In genomic region chr9:13970018-13970417, GRCh38 we compare ENCODE assay signal across 2 cellular contexts.
TF ChIP-seq lines count a peak whose summit lies in the region.

No MANE protein-coding gene starts in this region.

TF ChIP-seq in IMR-90, 13 proteins besides CTCF, POLR2A, EP300 and RAD21:
- TF ChIP-seq ELK1 (IDR thresholded peaks at IDR 0.05; ENCODE audit: borderline replicate concordance, low read depth, low read length) (no peak), RCOR1 (IDR thresholded peaks at IDR 0.05; ENCODE audit: insufficient replicate concordance, low read length) (no peak), MAFK (IDR thresholded peaks at IDR 0.05; ENCODE audit: low read depth, low read length) (peak; percentile 29; the same call in 1 of the 2 replicates), FOS (IDR thresholded peaks at IDR 0.05; ENCODE audit: low read depth, low read length) (no peak), NFE2L2 (IDR thresholded peaks at IDR 0.05; ENCODE audit: low read depth, low read length) (peak; percentile 77), MXI1 (IDR thresholded peaks at IDR 0.05; ENCODE audit: borderline replicate concordance, low read depth, low read length) (no peak), BHLHE40 (IDR thresholded peaks at IDR 0.05; ENCODE audit: low read depth, low read length) (no peak), RFX5 (IDR thresholded peaks at IDR 0.05; ENCODE audit: low read depth, low read length) (no peak), CHD1 (IDR thresholded peaks at IDR 0.05; ENCODE audit: low read depth, low read length) (no peak), SMC3 (IDR thresholded peaks at IDR 0.05; ENCODE audit: low read depth, low read length) (no peak), CEBPB (IDR thresholded peaks at IDR 0.05; ENCODE audit: low read depth, low read length) (no peak), USF2 (IDR thresholded peaks at IDR 0.05; ENCODE audit: low read depth, low read length) (no peak), MAZ (IDR thresholded peaks at IDR 0.05; ENCODE audit: borderline replicate concordance, low read depth, low read length) (no peak)

TF ChIP-seq in SK-N-SH, 30 proteins besides CTCF, POLR2A, EP300 and RAD21:
- TF ChIP-seq TCF12 (IDR thresholded peaks at IDR 0.05), result peak; percentile 54; the same call in 1 of the 2 replicates
- no peak for TF ChIP-seq IRF3 (IDR thresholded peaks at IDR 0.05; ENCODE audit: low read depth, low read length)
- TF ChIP-seq NRF1 (IDR thresholded peaks at IDR 0.05; ENCODE audit: low read depth, low read length), result no peak
- TF ChIP-seq PBX3 (IDR thresholded peaks at IDR 0.05), result peak; percentile 33; the same call in 1 of the 2 replicates
- no peak for TF ChIP-seq NFIC (IDR thresholded peaks at IDR 0.05; ENCODE audit: borderline replicate concordance)
- no peak for TF ChIP-seq CHD2 (IDR thresholded peaks at IDR 0.05; ENCODE audit: low read length, partially characterized antibody)
- TF ChIP-seq GABPA (IDR thresholded peaks at IDR 0.05; ENCODE audit: low read depth), result no peak
- TF ChIP-seq FOSL2 (IDR thresholded peaks at IDR 0.05; ENCODE audit: borderline replicate concordance, low read depth), result no peak
- TF ChIP-seq SMC3 (IDR thresholded peaks at IDR 0.05; ENCODE audit: low read depth, low read length), result no peak
